ENCODE assay signal across 8 cellular contexts in genomic region chr1:27557596-27558340, GRCh38. TPM values are rescaled to one million over a fixed set of nuclear protein-coding genes. Genes with fewer than 3 reads are reported as not detected.
DNase-seq lines count a peak whose midpoint lies in the region; TF ChIP-seq lines count a peak whose summit lies in the region.

No MANE protein-coding gene starts in this region.

- H3K27ac ChIP-seq in HUES6 (ENCODE audit: low read depth, low read length) = no peak overlapping the region
- peak overlapping the region in 49 of 59 donors; percentile 7 to 91 (median 64) for H3K27ac ChIP-seq in dorsolateral prefrontal cortex

- H3K36me3 ChIP-seq in HUES6 (ENCODE audit: control insufficient read depth, insufficient read depth, low read length) = no peaks in the 10 kb centered on the region

- no peak for TF ChIP-seq CTCF in dorsolateral prefrontal cortex (IDR thresholded peaks at IDR 0.05 in 54 of 56, conservative IDR thresholded peaks at IDR 0.05 in 2 of 56; ENCODE audit: low read depth in 1 of 56, partially characterized antibody in 56 of 56)

- DNase-seq in 8988T (peak; percentile 77), dorsolateral prefrontal cortex (no peak), myocyte (ENCODE audit: low read depth) (peak; percentile 50), NCI-H1694 treated with DMSO at 0.1 percent for 48 hours (lab: John Stamatoyannopoulos, UW) (no peak), NCI-H2029 treated with DMSO at 0.1 percent for 48 hours (lab: John Stamatoyannopoulos, UW) (no peak), hypothalamus (lab: John Stamatoyannopoulos, UW) (no peak)
- DNase-seq in activated naive CD4-positive, alpha-beta T cell (lab: John Stamatoyannopoulos, UW) = no peak

- no peaks in the 10 kb centered on the region for H3K9me3 ChIP-seq in HUES6 (ENCODE audit: control insufficient read depth, insufficient read depth, low read depth, low read length)

- peak overlapping the region; percentile 0 for H3K9ac ChIP-seq in HUES6 (ENCODE audit: low read length)

- H3K4me1 ChIP-seq in HUES6 (ENCODE audit: control insufficient read depth, insufficient read depth, low read length) = peaks cover 62% of the 10 kb centered on the region

- H3K4me3 ChIP-seq in HUES6 (ENCODE audit: low read depth, low read length) (peak overlapping the region; percentile 21; the same call in 1 of the 2 replicates), dorsolateral prefrontal cortex (peak overlapping the region in 2 of 59 donors; percentile 14 to 24)

- intact Hi-C loops in dorsolateral prefrontal cortex (cut with DNase I) = loop anchor here (2.0 to 5.0 kb wide), 2 partner anchors 49 to 105 kb away; no protein-coding TSS in a partner anchor

- no peaks in the 10 kb centered on the region for H3K27me3 ChIP-seq in HUES6 (ENCODE audit: control insufficient read depth, insufficient read depth, low read length)
- H3K27me3 ChIP-seq in dorsolateral prefrontal cortex = no peaks in the 10 kb centered on the region

RNA-seq across cellular contexts. Expression of gene AHDC1, which starts 46.2 kb away (rescaled TPM):
- total RNA-seq in dorsolateral prefrontal cortex (100 to 1,000 TPM in 21 of 120 experiments, 10 to 100 TPM in 99; 57.6 to 160 (median 87.2) TPM), myocyte (46.6 and 55.3 TPM in 2 replicates)
- polyA plus RNA-seq in myocyte (2012) = 67.3 TPM

Comparison
In these comparisons a context has a peak if more than half of its experiments do, and no peak if none do; other contexts are left out.
1. DNase-seq: peak in 8988T (single experiment) and myocyte (single experiment); none in dorsolateral prefrontal cortex (0 of 10), NCI-H1694 treated with DMSO at 0.1 percent for 48 hours (single experiment), NCI-H2029 treated with DMSO at 0.1 percent for 48 hours (single experiment), activated naive CD4-positive, alpha-beta T cell (0 of 4) and hypothalamus (0 of 51).